17 cellular contexts compared by ENCODE assay signal in the genomic region with DNA sequence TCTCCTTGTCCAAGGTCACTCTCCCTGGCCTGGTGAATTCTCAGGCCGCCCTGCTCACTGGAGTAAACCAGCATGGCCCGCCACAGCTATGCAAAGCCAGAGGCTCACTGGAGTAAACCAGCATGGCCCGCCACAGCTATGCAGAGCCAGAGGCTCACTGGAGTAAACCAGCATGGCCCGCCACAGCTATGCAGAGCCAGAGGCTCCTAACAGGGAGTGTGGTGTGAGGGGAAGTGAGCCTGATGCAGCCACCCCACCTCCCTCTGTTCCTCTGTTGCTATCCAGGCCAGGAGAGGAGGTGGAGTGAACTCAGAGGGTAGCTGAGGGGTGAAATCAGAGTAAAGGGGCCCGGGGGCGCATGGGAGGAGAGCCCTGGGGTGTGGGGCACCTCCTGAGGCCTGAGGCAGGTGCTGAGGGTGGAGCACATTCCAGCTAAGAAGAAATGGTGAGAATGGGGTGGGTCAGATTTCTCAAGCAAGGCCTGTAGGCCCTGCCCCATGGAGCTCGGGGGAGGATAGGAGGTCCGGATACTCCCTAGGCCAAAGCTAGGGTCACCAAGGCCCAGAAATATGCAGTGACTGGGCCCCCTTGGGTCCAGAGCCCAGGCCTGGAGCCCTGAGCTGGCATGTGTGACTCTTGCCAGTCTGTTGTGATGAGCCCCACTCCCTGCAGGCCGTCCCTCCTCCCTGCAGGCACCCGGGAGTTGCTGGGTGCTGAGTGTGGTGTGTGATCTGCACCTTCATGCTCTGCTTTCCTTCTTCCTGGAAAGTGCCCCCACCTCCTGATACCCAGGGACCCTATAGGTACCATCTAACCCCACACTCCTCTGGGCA. TPM values are rescaled to one million over a fixed set of nuclear protein-coding genes. Genes with fewer than 3 reads are reported as not detected.
DNase-seq lines count a peak whose midpoint lies in the region; ATAC-seq and TF ChIP-seq lines count a peak whose summit lies in the region.
"Had no signal": no experiment of that assay in that cellular context is flagged by ENCODE, and none has a peak within 500 bp of the region (broad histone marks: within the 10 kb centered on the region; RNA-seq: fewer than 3 reads in every experiment).

No MANE protein-coding gene starts in this region.

- TF ChIP-seq EP300 in Ishikawa (IDR thresholded peaks at IDR 0.05; ENCODE audit: borderline replicate concordance) (no peak), sigmoid colon (IDR thresholded peaks at IDR 0.05) (no peak)

- H3K27me3 Mint-ChIP-seq in endothelial cell (ENCODE audit: unreplicated experiment): peaks cover 23% of the 10 kb centered on the region
- H3K27me3 Mint-ChIP-seq in WTC11 (ENCODE audit: low read depth): peaks cover 64% of the 10 kb centered on the region

- H3K79me2 ChIP-seq in MM.1S (ENCODE audit: low read length): no peaks in the 10 kb centered on the region

- H3K36me3 ChIP-seq in H7 (replicated peaks; ENCODE audit: control insufficient read depth, insufficient read depth, low read length) (no peaks in the 10 kb centered on the region), sigmoid colon (no peaks in the 10 kb centered on the region), MM.1S (replicated peaks; ENCODE audit: insufficient read depth, low read length) (no peaks in the 10 kb centered on the region)
- H3K36me3 ChIP-seq: left ventricle myocardium inferior had no signal

- H4K20me1 ChIP-seq in MM.1S (ENCODE audit: insufficient read depth, low read length): no peaks in the 10 kb centered on the region

- H3K9ac ChIP-seq in MM.1S (ENCODE audit: low read length): no peak overlapping the region

- no peak overlapping the region for H3K4me3 Mint-ChIP-seq in endothelial cell (ENCODE audit: unreplicated experiment)
- no peak overlapping the region for H3K4me3 Mint-ChIP-seq in WTC11
- H3K4me3 Mint-ChIP-seq: IgD-negative memory B cell, naive B cell, T-helper 17 cell had no signal

- ATAC-seq in WTC11: no peak
- ATAC-seq: activated CD4-positive, CD25-positive, alpha-beta regulatory T cell treated with anti-CD3 and anti-CD28 coated beads, Interleukin-2, amount 50 U/mL, for 24 hours; T-helper 17 cell had no signal

- intact Hi-C loops in sigmoid colon (cut with DNase I): no loop called here

- H3K4me3 ChIP-seq in H7 (ENCODE audit: insufficient read depth, low read depth, low read length): no peak overlapping the region
- H3K4me3 ChIP-seq in sigmoid colon: no peak overlapping the region
- no peak overlapping the region for H3K4me3 ChIP-seq in MM.1S (ENCODE audit: low read length)
- H3K4me3 ChIP-seq: left ventricle myocardium inferior had no signal

- H3K4me1 Mint-ChIP-seq in endothelial cell (ENCODE audit: unreplicated experiment) (peaks cover 18% of the 10 kb centered on the region), WTC11 (peaks cover 25% of the 10 kb centered on the region)
- H3K4me1 Mint-ChIP-seq: naive B cell had no signal

- no peak overlapping the region for H3K4me2 ChIP-seq in MM.1S (ENCODE audit: low read depth, low read length)

- DNase-seq in H7 (peak; percentile 42), islet precursor cell (peak; percentile 64), sigmoid colon (peak; percentile 12), MM.1S (no peak), endothelial cell (ENCODE audit: low spot score) (no peak), WTC11 (ENCODE audit: low spot score) (no peak)
- DNase-seq: activated gamma-delta T cell treated with Interleukin-2 at 50 U/mL for 16 hours, foreskin fibroblast, left ventricle myocardium inferior, naive B cell, NCI-H1048, T-helper 17 cell had no signal

- 62 to 70% methylated on average over 9 to 10 of the region's 10 CpGs for WGBS in sigmoid colon, 2 donors

- no peaks in the 10 kb centered on the region for H3F3A ChIP-seq in MM.1S (ENCODE audit: insufficient read depth, low read length)

- POLR2A ChIA-PET in WTC11 (lab: Charles Lee): no interaction called here

- CTCF ChIA-PET in WTC11 (lab: Charles Lee): interaction anchor here (0.5 to 6.6 kb wide), 8 partner anchors 10 to 65 kb away, joined by 3 to 91 read pairs (median 8); no protein-coding TSS in a partner anchor

- H3K27ac ChIP-seq in sigmoid colon (no peak overlapping the region), MM.1S (ENCODE audit: low read length) (no peak overlapping the region)
- H3K27ac ChIP-seq: left ventricle myocardium inferior had no signal

- H2AFZ ChIP-seq in MM.1S (ENCODE audit: low read length): no peak overlapping the region

- TF ChIP-seq CTCF in sigmoid colon (IDR thresholded peaks at IDR 0.05): no peak
- TF ChIP-seq CTCF in MM.1S (IDR thresholded peaks at IDR 0.05; ENCODE audit: low read length): no peak
- TF ChIP-seq CTCF in endothelial cell (IDR thresholded peaks at IDR 0.05; ENCODE audit: unreplicated experiment): no peak
- no peak for TF ChIP-seq CTCF in WTC11 (IDR thresholded peaks at IDR 0.05)

- H3K36me3 Mint-ChIP-seq in endothelial cell (ENCODE audit: low read depth, unreplicated experiment): no peaks in the 10 kb centered on the region
- no peaks in the 10 kb centered on the region for H3K36me3 Mint-ChIP-seq in WTC11
- H3K36me3 Mint-ChIP-seq: naive B cell had no signal

- H3K9me2 ChIP-seq in MM.1S (replicated peaks; ENCODE audit: insufficient read depth, low read length): no peaks in the 10 kb centered on the region

- H3K27me3 ChIP-seq in H7 (ENCODE audit: control insufficient read depth, insufficient read depth, low read length) (peaks cover 33% of the 10 kb centered on the region), sigmoid colon (peaks cover 0 to 39% (median 7%) of the 10 kb centered on the region in 3 donors), MM.1S (replicated peaks; ENCODE audit: insufficient read depth, low read length) (no peaks in the 10 kb centered on the region)

- TF ChIP-seq POLR2A in sigmoid colon (IDR thresholded peaks at IDR 0.05): no peak

- H3K9me3 Mint-ChIP-seq in endothelial cell (ENCODE audit: unreplicated experiment): no peaks in the 10 kb centered on the region
- H3K9me3 Mint-ChIP-seq in WTC11: no peaks in the 10 kb centered on the region
- H3K9me3 Mint-ChIP-seq: IgD-negative memory B cell had no signal

- no peak for TF ChIP-seq RAD21 in Ishikawa (IDR thresholded peaks at IDR 0.05; ENCODE audit: low read depth)

- H3K9me3 ChIP-seq in sigmoid colon (no peaks in the 10 kb centered on the region), MM.1S (replicated peaks; ENCODE audit: insufficient read depth, low read length) (no peaks in the 10 kb centered on the region)
- H3K9me3 ChIP-seq: left ventricle myocardium inferior had no signal

- H3K4me1 ChIP-seq in sigmoid colon: no peaks in the 10 kb centered on the region
- H3K4me1 ChIP-seq in MM.1S (ENCODE audit: low read length): no peaks in the 10 kb centered on the region
- H3K4me1 ChIP-seq: left ventricle myocardium inferior had no signal

- H3K27ac Mint-ChIP-seq in endothelial cell (ENCODE audit: unreplicated experiment) (no peak overlapping the region), WTC11 (no peak overlapping the region)
- H3K27ac Mint-ChIP-seq: IgD-negative memory B cell, naive B cell, T-helper 17 cell had no signal

TF ChIP-seq in Ishikawa, 13 proteins besides CTCF, POLR2A, EP300 and RAD21:
- TF ChIP-seq TEAD4 (IDR thresholded peaks at IDR 0.05) (peak; percentile 36; the same call in 1 of the 2 replicates), FOXM1 (IDR thresholded peaks at IDR 0.05; ENCODE audit: borderline replicate concordance, low read depth) (no peak)
TF ChIP-seq in Ishikawa: peak in this region for 1.

TF ChIP-seq in WTC11, 78 proteins besides CTCF, POLR2A, EP300 and RAD21:
- no peak for TF ChIP-seq MXD4 (CRISPR knock-in tag; IDR thresholded peaks at IDR 0.05; ENCODE audit: borderline replicate concordance)
- TF ChIP-seq, protein P1, sequence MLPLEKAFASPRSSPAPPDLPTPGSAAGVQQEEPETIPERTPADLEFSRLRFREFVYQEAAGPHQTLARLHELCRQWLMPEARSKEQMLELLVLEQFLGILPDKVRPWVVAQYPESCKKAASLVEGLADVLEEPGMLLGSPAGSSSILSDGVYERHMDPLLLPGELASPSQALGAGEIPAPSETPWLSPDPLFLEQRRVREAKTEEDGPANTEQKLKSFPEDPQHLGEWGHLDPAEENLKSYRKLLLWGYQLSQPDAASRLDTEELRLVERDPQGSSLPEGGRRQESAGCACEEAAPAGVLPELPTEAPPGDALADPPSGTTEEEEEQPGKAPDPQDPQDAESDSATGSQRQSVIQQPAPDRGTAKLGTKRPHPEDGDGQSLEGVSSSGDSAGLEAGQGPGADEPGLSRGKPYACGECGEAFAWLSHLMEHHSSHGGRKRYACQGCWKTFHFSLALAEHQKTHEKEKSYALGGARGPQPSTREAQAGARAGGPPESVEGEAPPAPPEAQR (CRISPR knock-in tag; IDR thresholded peaks at IDR 0.05): no peak

RNA-seq across cellular contexts. Expression of gene ATP6V1B1, which starts 1.5 kb away (rescaled TPM):
- total RNA-seq in H7 (2014; rRNA removed; shearing (Covaris generic)): 0.14 TPM in 1 of 2 replicates, not detected in the other
- 1 to 10 TPM in 1 of 4 donors, under 1 TPM in 1, not detected in 2; 0.66 to 1.9 TPM for total RNA-seq in sigmoid colon
- under 1 TPM in 1 of 3 donors, not detected in 2; 0.16 TPM for polyA plus RNA-seq in sigmoid colon
- total RNA-seq in endothelial cell (ENCODE audit: unreplicated experiment): not detected
- not detected in 3 replicates for total RNA-seq in WTC11 (2021)
- total RNA-seq: left ventricle myocardium inferior, pulmonary artery endothelial cell, T-helper 17 cell had no signal
- polyA plus RNA-seq: IgD-negative memory B cell had no signal

RNA-seq across cellular contexts. Expression of gene VAX2, which starts 36.8 kb away (rescaled TPM):
- not detected in 2 replicates for total RNA-seq in H7 (2014; rRNA removed; shearing (Covaris generic))
- 1 to 10 TPM in 1 of 4 donors, under 1 TPM in 1, not detected in 2; 0.83 to 1.8 TPM for total RNA-seq in sigmoid colon
- under 1 TPM in 2 of 3 donors, not detected in 1; 0.07 to 0.60 TPM for polyA plus RNA-seq in sigmoid colon
- total RNA-seq in endothelial cell (ENCODE audit: unreplicated experiment): 2.2 TPM
- not detected in 3 replicates for total RNA-seq in WTC11 (2021)
- total RNA-seq: T-helper 17 cell had no signal
- polyA plus RNA-seq: IgD-negative memory B cell had no signal

RNA-seq across cellular contexts. Expression of gene ANKRD53, which starts 41.2 kb away (rescaled TPM):
- not detected in 2 replicates for total RNA-seq in H7 (2014; rRNA removed; shearing (Covaris generic))
- total RNA-seq in sigmoid colon (1 to 10 TPM in 2 of 4 donors, under 1 TPM in 2; 0.49 to 1.9 (median 0.87) TPM), endothelial cell (ENCODE audit: unreplicated experiment) (0.56 TPM), WTC11 (2021) (0.39 to 0.81 TPM (median 0.80 TPM) in 3 replicates)
- 1 to 10 TPM in 2 of 3 donors, not detected in 1; 1.0 to 1.2 TPM for polyA plus RNA-seq in sigmoid colon
- total RNA-seq: RPMI7951 had no signal
- polyA plus RNA-seq: IgD-negative memory B cell had no signal

RNA-seq across cellular contexts. Expression of gene TEX261, which starts 57.5 kb away (rescaled TPM):
- 13.4 and 13.5 TPM in 2 replicates for total RNA-seq in H7 (2014; rRNA removed; shearing (Covaris generic))
- 10 to 100 TPM; 19.5 to 26.5 (median 22.8) TPM for total RNA-seq in sigmoid colon
- polyA plus RNA-seq in sigmoid colon: 10 to 100 TPM; 12.0 to 47.6 (median 16.8) TPM
- 37.1 TPM for total RNA-seq in endothelial cell (ENCODE audit: unreplicated experiment)
- total RNA-seq in WTC11 (2021): 15.2 to 18.3 TPM (median 17.0 TPM) in 3 replicates

Comparison
In these comparisons a context has a peak if more than half of its experiments do, and no peak if none do; other contexts are left out.
1. DNase-seq: peak in H7 (single experiment), islet precursor cell (single experiment) and sigmoid colon (single experiment); none in MM.1S (single experiment), endothelial cell (single experiment) and WTC11 (single experiment).